Comparison of ENCODE assay signal across 12 cellular contexts in the genomic region with DNA sequence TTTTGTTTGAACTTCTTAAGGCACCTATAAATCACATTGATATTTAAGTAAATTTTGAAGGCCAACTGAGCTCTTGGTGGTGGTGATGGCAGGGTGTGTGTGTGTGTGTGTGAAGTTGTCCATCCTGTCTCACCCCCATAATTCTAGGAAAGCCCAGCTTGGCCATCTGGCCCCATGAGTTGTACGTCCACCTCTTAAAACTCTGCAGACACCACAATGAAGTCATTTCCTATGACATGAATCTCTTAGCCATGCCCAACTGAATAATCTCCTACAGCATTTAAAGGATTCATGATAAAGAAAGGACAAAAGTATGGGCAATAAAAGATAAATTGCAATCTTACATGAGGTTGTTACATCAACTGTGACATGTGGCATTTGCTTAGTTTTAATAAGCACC.
DNase-seq lines count a peak whose midpoint lies in the region; ATAC-seq, FAIRE-seq and TF ChIP-seq lines count a peak whose summit lies in the region.
"Had no signal": no experiment of that assay in that cellular context is flagged by ENCODE, and none has a peak within 500 bp of the region (broad histone marks: within the 10 kb centered on the region; RNA-seq: fewer than 3 reads in every experiment).

No MANE protein-coding gene starts in this region.

- H3K79me2 ChIP-seq in GM12878 (ENCODE audit: control insufficient read depth, insufficient read depth, low read length), result no peaks in the 10 kb centered on the region

- RAD21 ChIA-PET in GM12878 (lab: Charles Lee; ENCODE audit: unreplicated experiment), result no interaction called here

- H3K27ac ChIP-seq in IMR-90 (ENCODE audit: insufficient read depth, low read length), result no peak overlapping the region
- H3K27ac ChIP-seq in GM12878 (ENCODE audit: control insufficient read depth, insufficient read depth), result no peak overlapping the region
- peak overlapping the region; percentile 85 to 97 (median 88) for H3K27ac ChIP-seq in gastrocnemius medialis
- H3K27ac ChIP-seq: RWPE1 had no signal

- CTCF ChIA-PET in IMR-90 (lab: Yijun Ruan, JAX) (interaction anchor here (0.7 to 1.0 kb wide), 2 partner anchors 143 to 274 kb away, joined by 3 to 4 read pairs; no protein-coding TSS in a partner anchor), GM12878 (lab: Yijun Ruan, JAX) (interaction anchor here (0.7 kb wide), 1 partner anchor 65 kb away, joined by 3 read pairs; no protein-coding TSS in a partner anchor)

- H3K4me3 ChIP-seq in IMR-90 (ENCODE audit: insufficient read depth, low read depth, low read length), result no peak overlapping the region
- no peak overlapping the region for H3K4me3 ChIP-seq in GM12878
- H3K4me3 ChIP-seq in gastrocnemius medialis, result no peak overlapping the region

- TF ChIP-seq POLR2A in IMR-90 (IDR thresholded peaks at IDR 0.05; ENCODE audit: low read depth, low read length) (no peak), GM12878 (IDR thresholded peaks at IDR 0.05; ENCODE audit: low read depth, low read length) (no peak), gastrocnemius medialis (IDR thresholded peaks at IDR 0.05) (no peak)

- no peak overlapping the region for H2BK15ac ChIP-seq in IMR-90 (ENCODE audit: low read depth, low read length)

- dilution Hi-C loops in IMR-90 (cut with HindIII; ENCODE audit: low sequenced_read_pairs, unreplicated experiment), result no loop called here

- DNase-seq in EH (ENCODE audit: low read depth), result peak; percentile 13
- DNase-seq in IMR-90, result peak; percentile 51
- no peak for DNase-seq in GM12878 (ENCODE audit: low read depth, low spot score)
- DNase-seq in gastrocnemius medialis, result no peak
- no peak for DNase-seq in hepatic stellate cell (ENCODE audit: low spot score)
- DNase-seq in activated effector memory CD4-positive, alpha-beta T cell treated with anti-CD3 and anti-CD28 coated beads, Interleukin-2, amount 50 U/mL, for 16 hours, result no peak
- DNase-seq: ACHN; CD4-positive, alpha-beta memory T cell; NCI-H1436 treated with DMSO at 0.1 percent for 48 hours had no signal

- ATAC-seq in IMR-90 (ENCODE audit: low read depth) (no peak), GM12878 (no peak), gastrocnemius medialis (no peak), GM18519 (IDR thresholded peaks at IDR 0.05; ENCODE audit: low FRiP score, unreplicated experiment) (no peak)

- POLR2A ChIA-PET in IMR-90 (lab: Charles Lee; ENCODE audit: unreplicated experiment) (no interaction called here), GM12878 (lab: Charles Lee) (interaction anchor here (1.0 kb wide), 1 partner anchor 27 kb away, joined by 4 read pairs; no protein-coding TSS in a partner anchor)

- no peak overlapping the region for H4K5ac ChIP-seq in IMR-90 (ENCODE audit: low read depth, low read length)

- TF ChIP-seq RAD21 in IMR-90 (IDR thresholded peaks at IDR 0.05; ENCODE audit: low read length) (no peak), GM12878 (IDR thresholded peaks at IDR 0.05; ENCODE audit: insufficient read depth, low read depth, low read length) (no peak)

- no peak overlapping the region for H2BK20ac ChIP-seq in IMR-90 (ENCODE audit: low read depth, low read length)

- no peak overlapping the region for H4K91ac ChIP-seq in IMR-90 (ENCODE audit: insufficient read depth, low read depth, low read length)

- H2BK5ac ChIP-seq in IMR-90 (ENCODE audit: low read depth, low read length, poor library complexity, severe bottlenecking), result no peak overlapping the region

- H3K9me3 ChIP-seq in IMR-90 (ENCODE audit: control insufficient read depth, insufficient read depth, low read length) (no peaks in the 10 kb centered on the region), GM12878 (replicated peaks; ENCODE audit: control insufficient read depth, insufficient read depth, low read length) (no peaks in the 10 kb centered on the region), gastrocnemius medialis (no peaks in the 10 kb centered on the region)

- H3K27me3 ChIP-seq in IMR-90 (ENCODE audit: control insufficient read depth, insufficient read depth, low read length) (no peaks in the 10 kb centered on the region), GM12878 (replicated peaks in 1 of 2; ENCODE audit: control insufficient read depth in 2 of 2, insufficient read depth in 2 of 2, low read length in 1 of 2) (peaks cover 0 to 2% of the 10 kb centered on the region in 2 experiments; a peak in 1 of 4 replicates), gastrocnemius medialis (no peaks in the 10 kb centered on the region)

- H4K20me1 ChIP-seq in IMR-90 (ENCODE audit: insufficient read depth, low read length), result no peaks in the 10 kb centered on the region
- no peaks in the 10 kb centered on the region for H4K20me1 ChIP-seq in GM12878 (ENCODE audit: control insufficient read depth, insufficient read depth)

- H3K23ac ChIP-seq in IMR-90 (ENCODE audit: low read depth, low read length), result no peak overlapping the region

- no peak overlapping the region for H2BK120ac ChIP-seq in IMR-90 (ENCODE audit: low read depth, low read length)

- H3K14ac ChIP-seq in IMR-90 (replicated peaks; ENCODE audit: low read depth, low read length), result no peak overlapping the region

- H3K36me3 ChIP-seq in IMR-90 (ENCODE audit: control insufficient read depth, insufficient read depth, low read length) (no peaks in the 10 kb centered on the region; the same call in 1 of the 2 replicates), GM12878 (ENCODE audit: control insufficient read depth in 2 of 2, insufficient read depth in 2 of 2, low read length in 1 of 2) (no peaks in the 10 kb centered on the region), gastrocnemius medialis (no peaks in the 10 kb centered on the region)

- H3K4me1 ChIP-seq in IMR-90 (ENCODE audit: control insufficient read depth, insufficient read depth, low read length) (no peaks in the 10 kb centered on the region), GM12878 (ENCODE audit: control insufficient read depth, insufficient read depth, low read length) (no peaks in the 10 kb centered on the region), gastrocnemius medialis (peaks cover 62 to 70% of the 10 kb centered on the region in 2 donors)

- BruUV-seq in IMR-90 (replicated peaks; lab: Mats Ljungman, UMichigan) (no TSS peak), GM12878 (replicated peaks; lab: Mats Ljungman, UMichigan) (no TSS peak)

- H3K9ac ChIP-seq in IMR-90 (ENCODE audit: low read depth, low read length) (no peak overlapping the region), GM12878 (ENCODE audit: control insufficient read depth, insufficient read depth, low read length) (no peak overlapping the region)

- intact Hi-C loops in IMR-90 (cut with micrococcal nuclease), result loop anchor here (10.0 kb wide), 1 partner anchor 168 kb away; no protein-coding TSS in a partner anchor
- intact Hi-C loops in GM12878 (cut with micrococcal nuclease; ENCODE audit: unreplicated experiment), result no loop called here
- intact Hi-C loops in gastrocnemius medialis (cut with DNase I; ENCODE audit: low total_unique reads), result no loop called here

- WGBS in IMR-90 (ENCODE audit: extremely low coverage in 2 of 2, insufficient read length in 1 of 2), 2 experiments, result no CpG with 5 or more reads among the region's 1 CpG
- 53% methylated on average over 1 of the region's 1 CpG for WGBS in GM12878 (ENCODE audit: insufficient coverage, insufficient replicate concordance, low lambda C conversion rate, missing lambda C conversion rate)

- peak; percentile 52 for FAIRE-seq in GM12878 (lab: Jason Lieb, UNC)
- FAIRE-seq: GM18507 had no signal

- in situ Hi-C loops in IMR-90 (cut with MboI; ENCODE audit: low sequenced_read_pairs), result loop anchor here (10.0 kb wide), 1 partner anchor 288 kb away; no protein-coding TSS in a partner anchor
- in situ Hi-C loops in GM12878 (cut with MboI), result loop anchor here (10.0 kb wide), 1 partner anchor 388 kb away; no protein-coding TSS in a partner anchor
- in situ Hi-C loops in gastrocnemius medialis (cut with MboI; ENCODE audit: low sequenced_read_pairs in 4 of 4), result loop anchor here in 3 of 4 donors (10.0 kb wide), 2 partner anchors 62 to 288 kb away; no protein-coding TSS in a partner anchor

- H3K56ac ChIP-seq in IMR-90 (ENCODE audit: extremely low read depth, insufficient read depth, low read length), result no peak overlapping the region

- H3K4me2 ChIP-seq in IMR-90 (ENCODE audit: low read depth, low read length) (no peak overlapping the region), GM12878 (ENCODE audit: control insufficient read depth, insufficient read depth) (no peak overlapping the region)

- H2AK9ac ChIP-seq in IMR-90 (replicated peaks; ENCODE audit: low read depth, low read length, poor library complexity), result no peak overlapping the region

- no peak overlapping the region for H3K4ac ChIP-seq in IMR-90 (ENCODE audit: low read depth, low read length)

- H3K18ac ChIP-seq in IMR-90 (ENCODE audit: low read depth, low read length), result no peak overlapping the region

- TF ChIP-seq EP300 in GM12878 (IDR thresholded peaks at IDR 0.05; ENCODE audit: borderline replicate concordance in 1 of 2, control insufficient read depth in 1 of 2, low read depth in 2 of 2, low read length in 2 of 2), result no peak

- H2AFZ ChIP-seq in IMR-90 (replicated peaks; ENCODE audit: low read length, poor library complexity), result no peak overlapping the region
- H2AFZ ChIP-seq in GM12878 (ENCODE audit: control insufficient read depth, low read depth, low read length), result no peak overlapping the region

- H3K9me1 ChIP-seq in IMR-90 (ENCODE audit: insufficient read depth, low read length), result peaks cover 5% of the 10 kb centered on the region; the same call in 1 of the 2 replicates

- TF ChIP-seq CTCF in IMR-90 (conservative IDR thresholded peaks at IDR 0.05; ENCODE audit: low read depth, low read length), result no peak
- no peak for TF ChIP-seq CTCF in GM12878 (IDR thresholded peaks at IDR 0.05 in 2 of 3, conservative IDR thresholded peaks at IDR 0.05 in 1 of 3; ENCODE audit: control insufficient read depth in 2 of 3, extremely low read depth in 1 of 3, insufficient read depth in 1 of 3, low read depth in 3 of 3, low read length in 3 of 3)
- TF ChIP-seq CTCF in gastrocnemius medialis (IDR thresholded peaks at IDR 0.05 in 4 of 5, conservative IDR thresholded peaks at IDR 0.05 in 1 of 5), result no peak

- H4K8ac ChIP-seq in IMR-90 (ENCODE audit: low read depth in 2 of 2, low read length in 2 of 2), result no peak overlapping the region

- H2AK5ac ChIP-seq in IMR-90 (ENCODE audit: low read depth, low read length), result no peak overlapping the region

- H3K79me1 ChIP-seq in IMR-90 (ENCODE audit: low read depth in 1 of 2, low read length in 2 of 2), result peaks cover 0 to 7% of the 10 kb centered on the region in 2 experiments; a peak in 1 of 4 replicates

- SMC1A ChIA-PET in GM12878 (lab: Charles Lee; ENCODE audit: uncharacterized antibody, unreplicated experiment), result no interaction called here

Comparison
In these comparisons a context has a peak if more than half of its experiments do, and no peak if none do; other contexts are left out.
1. DNase-seq: peak in EH (single experiment) and IMR-90 (single experiment); none in GM12878 (single experiment), gastrocnemius medialis (0 of 2), hepatic stellate cell (single experiment) and activated effector memory CD4-positive, alpha-beta T cell treated with anti-CD3 and anti-CD28 coated beads, Interleukin-2, amount 50 U/mL, for 16 hours (single experiment).
2. H3K27ac ChIP-seq: peak in gastrocnemius medialis (4 of 4); none in IMR-90 (single experiment) and GM12878 (single experiment).